In the genomic region with DNA sequence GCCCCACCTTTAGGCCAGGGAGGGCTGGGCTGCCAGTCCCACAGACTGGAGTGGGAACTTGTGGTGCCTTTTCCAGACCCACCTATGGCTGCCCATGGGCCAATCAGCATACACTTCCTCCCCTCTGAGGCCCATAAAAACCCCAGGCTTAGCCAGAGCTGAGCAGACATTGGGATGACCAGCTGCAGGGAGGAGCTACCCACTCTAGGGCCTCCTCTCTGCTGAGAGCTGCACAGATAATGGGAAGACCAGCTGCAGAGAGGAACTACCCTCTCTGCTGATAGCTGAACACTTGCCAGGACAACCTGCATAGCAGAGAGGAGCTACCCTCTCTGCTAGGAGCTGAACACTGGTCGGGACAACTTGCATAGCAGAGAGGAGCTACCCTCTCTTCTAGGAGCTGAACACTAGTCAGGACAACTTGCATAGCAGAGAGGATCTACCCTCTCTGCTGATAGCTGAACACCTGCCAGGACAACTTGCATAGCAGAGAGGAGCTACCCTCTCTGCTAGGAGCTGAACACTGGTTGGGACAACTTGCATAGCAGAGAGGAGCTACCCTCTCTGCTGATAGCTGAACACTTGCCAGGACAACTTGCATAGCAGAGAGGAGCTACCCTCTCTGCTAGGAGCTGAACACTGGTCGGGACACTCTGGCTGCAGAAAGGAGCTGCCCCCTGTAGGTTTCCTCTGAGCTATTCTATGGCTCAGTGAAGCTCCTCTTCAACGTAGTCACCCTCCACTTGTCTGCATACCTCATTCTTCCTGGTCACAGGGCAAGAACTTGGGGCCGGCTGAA, we compare ENCODE assay signal across 24 cellular contexts.
A peak's percentile ranks its signal among the peaks of the same experiment; 100 is the strongest.
DNase-seq lines count a peak whose midpoint lies in the region; TF ChIP-seq lines count a peak whose summit lies in the region.
"Had no signal": no experiment of that assay in that cellular context is flagged by ENCODE, and none has a peak within 500 bp of the region (broad histone marks: within the 10 kb centered on the region; RNA-seq: fewer than 3 reads in every experiment).

No MANE protein-coding gene starts in this region.

- no peak overlapping the region for H3K9ac ChIP-seq in Karpas-422 (ENCODE audit: low read length)

- TF ChIP-seq CTCF in NB4 (IDR thresholded peaks at IDR 0.05; ENCODE audit: low read depth, low read length): no peak
- no peak for TF ChIP-seq CTCF in mesothelial cell of epicardium (IDR thresholded peaks at IDR 0.05; ENCODE audit: unreplicated experiment)

- no peak overlapping the region for H3K4me3 ChIP-seq in NB4 (ENCODE audit: low read depth, low read length)
- no peak overlapping the region for H3K4me3 ChIP-seq in Karpas-422 (ENCODE audit: low read length)
- H3K4me3 ChIP-seq: GM12878, GM23338, HAP-1 had no signal

- H3K27me3 Mint-ChIP-seq in mesothelial cell of epicardium (ENCODE audit: low read depth): no peaks in the 10 kb centered on the region

- H3K36me3 ChIP-seq in Karpas-422 (ENCODE audit: insufficient read depth, low read length): no peaks in the 10 kb centered on the region
- H3K36me3 ChIP-seq: HAP-1 had no signal

- H3K79me2 ChIP-seq in Karpas-422 (ENCODE audit: low read length): no peaks in the 10 kb centered on the region

- no peaks in the 10 kb centered on the region for H3K36me3 Mint-ChIP-seq in mesothelial cell of epicardium
- H3K36me3 Mint-ChIP-seq: CD8-positive, alpha-beta memory T cell had no signal

- H3K9me3 Mint-ChIP-seq in mesothelial cell of epicardium: peaks cover 3% of the 10 kb centered on the region
- H3K9me3 Mint-ChIP-seq: CD8-positive, alpha-beta memory T cell had no signal

- no peak overlapping the region for H3K4me3 Mint-ChIP-seq in mesothelial cell of epicardium
- H3K4me3 Mint-ChIP-seq: CD8-positive, alpha-beta memory T cell; GM23338 had no signal

- no peaks in the 10 kb centered on the region for H3K9me3 ChIP-seq in Karpas-422 (ENCODE audit: low read length)
- H3K9me3 ChIP-seq: HAP-1 had no signal

- H3K4me2 ChIP-seq in Karpas-422 (ENCODE audit: low read depth, low read length, poor library complexity, severe bottlenecking): no peak overlapping the region
- H3K4me2 ChIP-seq: GM23338 had no signal

- no peaks in the 10 kb centered on the region for H4K20me1 ChIP-seq in Karpas-422 (ENCODE audit: insufficient read depth, low read depth, low read length)

- no peaks in the 10 kb centered on the region for H3K27me3 ChIP-seq in Karpas-422 (ENCODE audit: low read length)

- peak overlapping the region; percentile 80 for H3K27ac Mint-ChIP-seq in mesothelial cell of epicardium
- H3K27ac Mint-ChIP-seq: CD8-positive, alpha-beta memory T cell; GM23338 had no signal

- H3K4me1 Mint-ChIP-seq in mesothelial cell of epicardium: peaks cover 33% of the 10 kb centered on the region

- TF ChIP-seq POLR2A in NB4 (IDR thresholded peaks at IDR 0.05; ENCODE audit: extremely low read depth, insufficient read length): no peak

- no peak overlapping the region for H2AFZ ChIP-seq in Karpas-422 (ENCODE audit: low read length)
- H2AFZ ChIP-seq: GM23338 had no signal

- H3K4me1 ChIP-seq in Karpas-422 (ENCODE audit: low read length): no peaks in the 10 kb centered on the region
- H3K4me1 ChIP-seq: HAP-1 had no signal

- DNase-seq in DMS 273 (lab: John Stamatoyannopoulos, UW; ENCODE audit: unreplicated experiment): peak; percentile 23
- no peak for DNase-seq in DMS 273 treated with DMSO at 0.1 percent for 48 hours (lab: John Stamatoyannopoulos, UW)
- peak; percentile 20 for DNase-seq in NB4 (ENCODE audit: low read depth)
- peak; percentile 11 for DNase-seq in amniotic epithelial cell (ENCODE audit: low read depth)
- DNase-seq in mesothelial cell of epicardium (ENCODE audit: low spot score in 2 of 2, unreplicated experiment in 2 of 2): no peak
- no peak for DNase-seq in activated CD4-positive, alpha-beta T cell treated with anti-CD3 and anti-CD28 coated beads, Interleukin-2, amount 50 U/mL, for 1 hour
- DNase-seq in Karpas-422: no peak
- DNase-seq in GM03348 (ENCODE audit: low spot score): no peak
- DNase-seq: ACHN; C1 segment of cervical spinal cord; Calu3; CD8-positive, alpha-beta memory T cell; DMS79 treated with DMSO at 0.1 percent for 48 hours; KG1; NCI-H1105 treated with DMSO at 0.1 percent for 48 hours; NCI-H2029 treated with DMSO at 0.1 percent for 48 hours; NCI-H226; NCI-H510A treated with DMSO at 0.1 percent for 48 hours; NCI-H748 treated with DMSO at 0.1 percent for 48 hours had no signal

- H3K9me2 ChIP-seq in Karpas-422 (replicated peaks; ENCODE audit: insufficient read depth, low read length): no peaks in the 10 kb centered on the region

- no peak overlapping the region for H3K27ac ChIP-seq in Karpas-422 (ENCODE audit: low read length)
- H3K27ac ChIP-seq: 22Rv1, HL-60 had no signal

Comparison
In these comparisons a context has a peak if more than half of its experiments do, and no peak if none do; other contexts are left out.
1. DNase-seq: peak in DMS 273 (single experiment), NB4 (single experiment) and amniotic epithelial cell (single experiment); none in DMS 273 treated with DMSO at 0.1 percent for 48 hours (single experiment), mesothelial cell of epicardium (0 of 2), activated CD4-positive, alpha-beta T cell treated with anti-CD3 and anti-CD28 coated beads, Interleukin-2, amount 50 U/mL, for 1 hour (single experiment), Karpas-422 (single experiment) and GM03348 (single experiment).